1 cellular context compared by ENCODE assay signal in the genomic region with DNA sequence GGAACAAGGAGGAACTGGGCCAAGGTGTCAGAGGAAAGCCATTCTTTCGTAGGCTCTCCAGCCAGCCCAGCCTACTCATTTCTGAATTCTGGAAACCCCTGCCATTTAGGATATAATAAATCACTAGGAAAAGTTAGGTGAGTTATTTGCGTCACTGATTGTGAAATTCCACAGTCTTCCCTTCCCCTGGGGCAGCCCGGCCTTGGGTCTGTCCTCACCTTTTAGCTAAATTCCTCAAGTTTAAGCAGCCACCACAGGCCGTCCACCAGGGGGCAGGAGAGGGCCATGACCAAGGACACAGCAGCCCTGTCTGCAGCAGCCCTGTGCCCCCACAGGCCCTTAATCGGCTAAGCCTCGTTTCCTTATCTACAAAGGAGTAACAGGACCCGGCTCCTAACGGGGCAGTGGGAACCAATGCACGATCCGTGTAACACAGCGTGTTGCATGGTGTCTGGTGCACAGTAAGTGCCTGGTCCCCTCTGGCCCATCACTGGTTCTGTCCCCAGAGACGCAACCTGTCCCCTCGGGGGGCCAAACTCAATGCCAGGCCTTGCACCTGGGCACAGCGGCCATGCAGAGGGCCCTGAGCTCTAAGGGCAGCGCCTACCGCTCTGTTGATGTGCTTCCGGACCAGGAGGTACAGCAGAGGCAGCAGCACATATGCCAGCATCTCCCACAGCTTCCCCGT.
TF ChIP-seq lines count a peak whose summit lies in the region.

No MANE protein-coding gene starts in this region.

TF ChIP-seq in HCT116, 20 proteins besides CTCF, POLR2A, EP300 and RAD21 (continued from another document):
- TF ChIP-seq, protein P1, sequence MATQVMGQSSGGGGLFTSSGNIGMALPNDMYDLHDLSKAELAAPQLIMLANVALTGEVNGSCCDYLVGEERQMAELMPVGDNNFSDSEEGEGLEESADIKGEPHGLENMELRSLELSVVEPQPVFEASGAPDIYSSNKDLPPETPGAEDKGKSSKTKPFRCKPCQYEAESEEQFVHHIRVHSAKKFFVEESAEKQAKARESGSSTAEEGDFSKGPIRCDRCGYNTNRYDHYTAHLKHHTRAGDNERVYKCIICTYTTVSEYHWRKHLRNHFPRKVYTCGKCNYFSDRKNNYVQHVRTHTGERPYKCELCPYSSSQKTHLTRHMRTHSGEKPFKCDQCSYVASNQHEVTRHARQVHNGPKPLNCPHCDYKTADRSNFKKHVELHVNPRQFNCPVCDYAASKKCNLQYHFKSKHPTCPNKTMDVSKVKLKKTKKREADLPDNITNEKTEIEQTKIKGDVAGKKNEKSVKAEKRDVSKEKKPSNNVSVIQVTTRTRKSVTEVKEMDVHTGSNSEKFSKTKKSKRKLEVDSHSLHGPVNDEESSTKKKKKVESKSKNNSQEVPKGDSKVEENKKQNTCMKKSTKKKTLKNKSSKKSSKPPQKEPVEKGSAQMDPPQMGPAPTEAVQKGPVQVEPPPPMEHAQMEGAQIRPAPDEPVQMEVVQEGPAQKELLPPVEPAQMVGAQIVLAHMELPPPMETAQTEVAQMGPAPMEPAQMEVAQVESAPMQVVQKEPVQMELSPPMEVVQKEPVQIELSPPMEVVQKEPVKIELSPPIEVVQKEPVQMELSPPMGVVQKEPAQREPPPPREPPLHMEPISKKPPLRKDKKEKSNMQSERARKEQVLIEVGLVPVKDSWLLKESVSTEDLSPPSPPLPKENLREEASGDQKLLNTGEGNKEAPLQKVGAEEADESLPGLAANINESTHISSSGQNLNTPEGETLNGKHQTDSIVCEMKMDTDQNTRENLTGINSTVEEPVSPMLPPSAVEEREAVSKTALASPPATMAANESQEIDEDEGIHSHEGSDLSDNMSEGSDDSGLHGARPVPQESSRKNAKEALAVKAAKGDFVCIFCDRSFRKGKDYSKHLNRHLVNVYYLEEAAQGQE (IDR thresholded peaks at IDR 0.05; ENCODE audit: low read depth), result no peak
- TF ChIP-seq, protein P2, sequence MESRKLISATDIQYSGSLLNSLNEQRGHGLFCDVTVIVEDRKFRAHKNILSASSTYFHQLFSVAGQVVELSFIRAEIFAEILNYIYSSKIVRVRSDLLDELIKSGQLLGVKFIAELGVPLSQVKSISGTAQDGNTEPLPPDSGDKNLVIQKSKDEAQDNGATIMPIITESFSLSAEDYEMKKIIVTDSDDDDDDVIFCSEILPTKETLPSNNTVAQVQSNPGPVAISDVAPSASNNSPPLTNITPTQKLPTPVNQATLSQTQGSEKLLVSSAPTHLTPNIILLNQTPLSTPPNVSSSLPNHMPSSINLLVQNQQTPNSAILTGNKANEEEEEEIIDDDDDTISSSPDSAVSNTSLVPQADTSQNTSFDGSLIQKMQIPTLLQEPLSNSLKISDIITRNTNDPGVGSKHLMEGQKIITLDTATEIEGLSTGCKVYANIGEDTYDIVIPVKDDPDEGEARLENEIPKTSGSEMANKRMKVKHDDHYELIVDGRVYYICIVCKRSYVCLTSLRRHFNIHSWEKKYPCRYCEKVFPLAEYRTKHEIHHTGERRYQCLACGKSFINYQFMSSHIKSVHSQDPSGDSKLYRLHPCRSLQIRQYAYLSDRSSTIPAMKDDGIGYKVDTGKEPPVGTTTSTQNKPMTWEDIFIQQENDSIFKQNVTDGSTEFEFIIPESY (IDR thresholded peaks at IDR 0.05; ENCODE audit: extremely low read depth, insufficient replicate concordance, low read length), result no peak
- no peak for TF ChIP-seq EZH2phosphoT487 (IDR thresholded peaks at IDR 0.05; ENCODE audit: borderline replicate concordance)
- TF ChIP-seq EZH2 (IDR thresholded peaks at IDR 0.05), result no peak
- TF ChIP-seq POLR2AphosphoS5 (IDR thresholded peaks at IDR 0.05; ENCODE audit: low read depth, low read length), result no peak
- no peak for TF ChIP-seq YY1 (IDR thresholded peaks at IDR 0.05; ENCODE audit: extremely low read depth, insufficient replicate concordance, low read depth, low read length)
- TF ChIP-seq, protein P3, sequence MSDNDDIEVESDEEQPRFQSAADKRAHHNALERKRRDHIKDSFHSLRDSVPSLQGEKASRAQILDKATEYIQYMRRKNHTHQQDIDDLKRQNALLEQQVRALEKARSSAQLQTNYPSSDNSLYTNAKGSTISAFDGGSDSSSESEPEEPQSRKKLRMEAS (IDR thresholded peaks at IDR 0.05), result no peak
- TF ChIP-seq SP1 (IDR thresholded peaks at IDR 0.05; ENCODE audit: low read depth), result no peak
